ENCODE assay signal across 35 cellular contexts in the genomic region with DNA sequence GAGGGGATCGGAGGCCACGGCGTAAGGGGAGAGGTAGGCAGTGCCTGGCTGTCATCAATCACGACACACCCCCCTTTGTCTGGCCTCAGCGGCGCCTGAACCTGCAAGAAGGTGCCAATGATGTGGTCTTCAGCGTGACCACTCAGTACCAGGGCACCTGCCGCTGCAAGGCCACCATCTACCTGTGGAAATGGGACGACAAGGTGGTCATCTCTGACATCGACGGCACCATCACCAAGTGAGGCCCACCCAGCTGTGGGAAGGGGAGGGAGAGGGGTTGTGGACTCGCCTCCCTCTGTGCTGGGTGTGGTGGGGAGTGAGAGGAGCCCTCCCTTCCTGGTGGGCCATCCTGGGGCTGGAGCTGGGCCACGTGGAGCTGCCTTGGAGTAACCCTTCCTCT. TPM values are rescaled to one million over a fixed set of nuclear protein-coding genes. Genes with fewer than 3 reads are reported as not detected.
"Had no signal": no experiment of that assay in that cellular context is flagged by ENCODE, and none has a peak within 500 bp of the region (broad histone marks: within the 10 kb centered on the region; RNA-seq: fewer than 3 reads in every experiment).

No MANE protein-coding gene starts in this region.

- H3K4me3 Mint-ChIP-seq: activated B cell treated with CpG ODN at 0.5 μM for 24 hours; activated CD8-positive, alpha-beta T cell treated with anti-CD3 and anti-CD28 coated beads for 36 hours; activated naive CD8-positive, alpha-beta T cell; activated T-cell treated with anti-CD3 and anti-CD28 coated beads, Interleukin-2, amount 50 U/mL, for 4 hours; activated T-helper 17 cell treated with anti-CD3 and anti-CD28 coated beads, Interleukin-2, amount 50 U/mL, for 72 hours; effector memory CD8-positive, alpha-beta T cell; T-helper 17 cell; T-helper 2 cell treated with Interferon-gamma antibody and Interleukin-4, amounts not matched to agents 5 μg/mL and 100 μg/mL, for 36 hours had no signal

- H3K36me3 Mint-ChIP-seq: activated naive CD8-positive, alpha-beta T cell had no signal

- H3K4me1 ChIP-seq: foreskin keratinocyte had no signal

- H3K27me3 Mint-ChIP-seq: activated B cell treated with CpG ODN at 0.5 μM for 24 hours; activated CD8-positive, alpha-beta T cell treated with anti-CD3 and anti-CD28 coated beads for 36 hours; activated naive CD8-positive, alpha-beta T cell; activated T-helper 17 cell treated with anti-CD3 and anti-CD28 coated beads, Interleukin-2, amount 50 U/mL, for 72 hours; effector memory CD8-positive, alpha-beta T cell; T-helper 17 cell had no signal

- H3K27ac Mint-ChIP-seq: activated B cell treated with CpG ODN at 0.5 μM for 24 hours; activated CD8-positive, alpha-beta T cell treated with anti-CD3 and anti-CD28 coated beads for 36 hours; activated naive CD8-positive, alpha-beta T cell; activated T-helper 17 cell treated with anti-CD3 and anti-CD28 coated beads, Interleukin-2, amount 50 U/mL, for 72 hours; effector memory CD8-positive, alpha-beta T cell; T-helper 17 cell; T-helper 2 cell treated with Interferon-gamma antibody and Interleukin-4, amounts not matched to agents 5 μg/mL and 100 μg/mL, for 36 hours had no signal

- ATAC-seq: activated CD4-positive, CD25-positive, alpha-beta regulatory T cell treated with anti-CD3 and anti-CD28 coated beads, Interleukin-2, amount 50 U/mL, for 24 hours; activated CD8-positive, alpha-beta T cell treated with anti-CD3 and anti-CD28 coated beads for 36 hours; activated T-helper 17 cell treated with anti-CD3 and anti-CD28 coated beads, Interleukin-2, amount 50 U/mL, for 72 hours; effector memory CD8-positive, alpha-beta T cell; foreskin keratinocyte; gastrocnemius medialis; T-helper 17 cell had no signal

- DNase-seq: activated B cell treated with CpG ODN at 0.5 μM for 24 hours; activated CD4-positive, alpha-beta T cell treated with anti-CD3 and anti-CD28 coated beads for 48 hours; activated CD4-positive, alpha-beta T cell treated with anti-CD3 and anti-CD28 coated beads, Interleukin-2, amount 50 U/mL, for 1 hour; activated CD4-positive, alpha-beta T cell treated with anti-CD3 and anti-CD28 coated beads, Interleukin-2, amount 50 U/mL, for 48 hours; activated CD8-positive, alpha-beta memory T cell treated with anti-CD3 and anti-CD28 coated beads for 24 hours; activated CD8-positive, alpha-beta T cell treated with anti-CD3 and anti-CD28 coated beads for 36 hours; activated effector memory CD4-positive, alpha-beta T cell treated with Interleukin-2 at 50 U/mL for 16 hours; activated gamma-delta T cell treated with Interleukin-2 at 50 U/mL for 16 hours; activated naive CD4-positive, alpha-beta T cell treated with anti-CD3 and anti-CD28 coated beads, Interleukin-2, amount 50 U/mL, for 16 hours; activated naive CD4-positive, alpha-beta T cell treated with Interleukin-2 at 50 U/mL for 16 hours; activated T-cell treated with anti-CD3 and anti-CD28 coated beads, Interleukin-2, amount 50 U/mL, for 4 hours; amniotic stem cell; anterior cingulate cortex; brain microvascular endothelial cell; caudate nucleus; cortex of kidney; dermis blood vessel endothelial cell; effector CD4-positive, alpha-beta T cell; effector memory CD8-positive, alpha-beta T cell; erythroblast; foreskin keratinocyte; gastrocnemius medialis; glutamatergic neuron; T-helper 1 cell; T-helper 17 cell; T1000; WERI-Rb-1 had no signal

- H3K36me3 ChIP-seq: brain microvascular endothelial cell, gastrocnemius medialis had no signal

- H3K27me3 ChIP-seq: brain microvascular endothelial cell, esophagus muscularis mucosa, foreskin keratinocyte, gastrocnemius medialis had no signal

- H3K9me3 Mint-ChIP-seq: activated B cell treated with CpG ODN at 0.5 μM for 24 hours; activated CD8-positive, alpha-beta T cell treated with anti-CD3 and anti-CD28 coated beads for 36 hours; activated T-cell treated with anti-CD3 and anti-CD28 coated beads, Interleukin-2, amount 50 U/mL, for 4 hours; activated T-helper 17 cell treated with anti-CD3 and anti-CD28 coated beads, Interleukin-2, amount 50 U/mL, for 72 hours; effector memory CD8-positive, alpha-beta T cell; T-helper 2 cell treated with Interferon-gamma antibody and Interleukin-4, amounts not matched to agents 5 μg/mL and 100 μg/mL, for 36 hours had no signal

- H3K4me1 Mint-ChIP-seq: activated B cell treated with CpG ODN at 0.5 μM for 24 hours; activated T-helper 17 cell treated with anti-CD3 and anti-CD28 coated beads, Interleukin-2, amount 50 U/mL, for 72 hours had no signal

- FAIRE-seq: astrocyte, bronchial epithelial cell, colon had no signal

- H3K27ac ChIP-seq: brain microvascular endothelial cell, esophagus muscularis mucosa, foreskin keratinocyte, gastrocnemius medialis, WERI-Rb-1 had no signal

- H3K9me3 ChIP-seq: esophagus muscularis mucosa, gastrocnemius medialis had no signal

- H3K4me3 ChIP-seq: esophagus muscularis mucosa, gastrocnemius medialis had no signal

RNA-seq across cellular contexts. Expression of a gene that starts 9.7 kb away (rescaled TPM):
- total RNA-seq: activated B cell treated with CpG ODN at 0.5 μM for 24 hours; activated CD8-positive, alpha-beta T cell treated with anti-CD3 and anti-CD28 coated beads for 36 hours; activated T-cell treated with anti-CD3 and anti-CD28 coated beads, Interleukin-2, amount 50 U/mL, for 4 hours; activated T-helper 17 cell treated with anti-CD3 and anti-CD28 coated beads, Interleukin-2, amount 50 U/mL, for 72 hours; bronchial epithelial cell; T-helper 17 cell had no signal
